Comparison of ENCODE assay signal across 1 cellular context in genomic region chr5:140174472-140175366, GRCh38.
TF ChIP-seq lines count a peak whose summit lies in the region.

TSS of gene CYSTM1 (plus strand) at chr5:140175188. CDS start at chr5:140194466, 19,278 bp downstream.

TF ChIP-seq in HepG2, 621 proteins besides CTCF, POLR2A, EP300 and RAD21 (continued from another document and continues in another):
- TF ChIP-seq GLMP (CRISPR knock-in tag; IDR thresholded peaks at IDR 0.05; ENCODE audit: borderline replicate concordance) (no peak), YEATS4 (CRISPR knock-in tag; IDR thresholded peaks at IDR 0.05; ENCODE audit: borderline replicate concordance) (no peak), ZFX (CRISPR knock-in tag; IDR thresholded peaks at IDR 0.05; ENCODE audit: low read depth) (peak; percentile 63; the same call in 1 of the 2 replicates), SRY (CRISPR knock-in tag; IDR thresholded peaks at IDR 0.05) (no peak; the same call in 1 of the 2 replicates), HOXA5 (CRISPR knock-in tag; IDR thresholded peaks at IDR 0.05) (no peak; the same call in 1 of the 2 replicates), NFYC (CRISPR knock-in tag; IDR thresholded peaks at IDR 0.05) (no peak), NCOR1 (IDR thresholded peaks at IDR 0.05; ENCODE audit: borderline replicate concordance, low read length) (no peak), MAFF (IDR thresholded peaks at IDR 0.05; ENCODE audit: low read depth, low read length) (no peak), ZNF180 (CRISPR knock-in tag; IDR thresholded peaks at IDR 0.05; ENCODE audit: borderline replicate concordance, low read depth) (no peak), SMAD3 (CRISPR knock-in tag; IDR thresholded peaks at IDR 0.05) (no peak), AGO1 (IDR thresholded peaks at IDR 0.05; ENCODE audit: low read depth, low read length, poor library complexity, severe bottlenecking) (peak; percentile 77), FOSL2 (CRISPR knock-in tag; IDR thresholded peaks at IDR 0.05) (peak; percentile 63), ATAD3A (CRISPR knock-in tag; IDR thresholded peaks at IDR 0.05) (no peak), ZBTB46 (CRISPR knock-in tag; IDR thresholded peaks at IDR 0.05; ENCODE audit: borderline replicate concordance) (no peak), NONO (IDR thresholded peaks at IDR 0.05) (no peak), NONO (CRISPR knock-in tag; conservative IDR thresholded peaks at IDR 0.05) (no peak; the same call in 1 of the 2 replicates), ZNF251 (CRISPR knock-in tag; IDR thresholded peaks at IDR 0.05) (no peak), RARG (CRISPR knock-in tag; IDR thresholded peaks at IDR 0.05; ENCODE audit: low read depth) (no peak), NR2F6 (IDR thresholded peaks at IDR 0.05) (no peak), NR2F6 (CRISPR knock-in tag; IDR thresholded peaks at IDR 0.05) (peak; percentile 27; the same call in 1 of the 2 replicates), ZNF83 (CRISPR knock-in tag; IDR thresholded peaks at IDR 0.05; ENCODE audit: borderline replicate concordance) (no peak), ZNF546 (CRISPR knock-in tag; conservative IDR thresholded peaks at IDR 0.05) (no peak), TEAD2 (CRISPR knock-in tag; IDR thresholded peaks at IDR 0.05) (no peak), EHMT2 (IDR thresholded peaks at IDR 0.05; ENCODE audit: borderline replicate concordance, low read depth, low read length) (no peak), CBX5 (CRISPR knock-in tag; IDR thresholded peaks at IDR 0.05; ENCODE audit: borderline replicate concordance) (no peak), ZSCAN20 (CRISPR knock-in tag; IDR thresholded peaks at IDR 0.05; ENCODE audit: borderline replicate concordance) (no peak), NFIB (CRISPR knock-in tag; IDR thresholded peaks at IDR 0.05; ENCODE audit: borderline replicate concordance) (no peak), RFXAP (CRISPR knock-in tag; IDR thresholded peaks at IDR 0.05; ENCODE audit: borderline replicate concordance) (peak; percentile 34), ARID2 (CRISPR knock-in tag; IDR thresholded peaks at IDR 0.05; ENCODE audit: borderline replicate concordance) (no peak), ZNF607 (CRISPR knock-in tag; IDR thresholded peaks at IDR 0.05; ENCODE audit: borderline replicate concordance) (peak; percentile 73), ZNF567 (CRISPR knock-in tag; IDR thresholded peaks at IDR 0.05; ENCODE audit: borderline replicate concordance) (no peak), ZNF10 (CRISPR knock-in tag; IDR thresholded peaks at IDR 0.05; ENCODE audit: borderline replicate concordance, low read depth) (no peak), ZEB1 (IDR thresholded peaks at IDR 0.05; ENCODE audit: insufficient replicate concordance, low read depth) (peak; percentile 29), CHD4 (IDR thresholded peaks at IDR 0.05; ENCODE audit: borderline replicate concordance, low read length) (no peak), ZNF556 (CRISPR knock-in tag; IDR thresholded peaks at IDR 0.05; ENCODE audit: borderline replicate concordance) (no peak), IRF2 (CRISPR knock-in tag; IDR thresholded peaks at IDR 0.05) (no peak), ZBTB10 (CRISPR knock-in tag; IDR thresholded peaks at IDR 0.05; ENCODE audit: borderline replicate concordance) (peak; percentile 67; the same call in 1 of the 2 replicates), RFX3 (CRISPR knock-in tag; IDR thresholded peaks at IDR 0.05) (peak; percentile 87), SETDB1 (CRISPR knock-in tag; IDR thresholded peaks at IDR 0.05; ENCODE audit: borderline replicate concordance) (no peak)
- TF ChIP-seq, protein P1, sequence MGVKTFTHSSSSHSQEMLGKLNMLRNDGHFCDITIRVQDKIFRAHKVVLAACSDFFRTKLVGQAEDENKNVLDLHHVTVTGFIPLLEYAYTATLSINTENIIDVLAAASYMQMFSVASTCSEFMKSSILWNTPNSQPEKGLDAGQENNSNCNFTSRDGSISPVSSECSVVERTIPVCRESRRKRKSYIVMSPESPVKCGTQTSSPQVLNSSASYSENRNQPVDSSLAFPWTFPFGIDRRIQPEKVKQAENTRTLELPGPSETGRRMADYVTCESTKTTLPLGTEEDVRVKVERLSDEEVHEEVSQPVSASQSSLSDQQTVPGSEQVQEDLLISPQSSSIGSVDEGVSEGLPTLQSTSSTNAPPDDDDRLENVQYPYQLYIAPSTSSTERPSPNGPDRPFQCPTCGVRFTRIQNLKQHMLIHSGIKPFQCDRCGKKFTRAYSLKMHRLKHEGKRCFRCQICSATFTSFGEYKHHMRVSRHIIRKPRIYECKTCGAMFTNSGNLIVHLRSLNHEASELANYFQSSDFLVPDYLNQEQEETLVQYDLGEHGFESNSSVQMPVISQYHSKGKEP (CRISPR knock-in tag; IDR thresholded peaks at IDR 0.05): no peak
- TF ChIP-seq, protein P2, sequence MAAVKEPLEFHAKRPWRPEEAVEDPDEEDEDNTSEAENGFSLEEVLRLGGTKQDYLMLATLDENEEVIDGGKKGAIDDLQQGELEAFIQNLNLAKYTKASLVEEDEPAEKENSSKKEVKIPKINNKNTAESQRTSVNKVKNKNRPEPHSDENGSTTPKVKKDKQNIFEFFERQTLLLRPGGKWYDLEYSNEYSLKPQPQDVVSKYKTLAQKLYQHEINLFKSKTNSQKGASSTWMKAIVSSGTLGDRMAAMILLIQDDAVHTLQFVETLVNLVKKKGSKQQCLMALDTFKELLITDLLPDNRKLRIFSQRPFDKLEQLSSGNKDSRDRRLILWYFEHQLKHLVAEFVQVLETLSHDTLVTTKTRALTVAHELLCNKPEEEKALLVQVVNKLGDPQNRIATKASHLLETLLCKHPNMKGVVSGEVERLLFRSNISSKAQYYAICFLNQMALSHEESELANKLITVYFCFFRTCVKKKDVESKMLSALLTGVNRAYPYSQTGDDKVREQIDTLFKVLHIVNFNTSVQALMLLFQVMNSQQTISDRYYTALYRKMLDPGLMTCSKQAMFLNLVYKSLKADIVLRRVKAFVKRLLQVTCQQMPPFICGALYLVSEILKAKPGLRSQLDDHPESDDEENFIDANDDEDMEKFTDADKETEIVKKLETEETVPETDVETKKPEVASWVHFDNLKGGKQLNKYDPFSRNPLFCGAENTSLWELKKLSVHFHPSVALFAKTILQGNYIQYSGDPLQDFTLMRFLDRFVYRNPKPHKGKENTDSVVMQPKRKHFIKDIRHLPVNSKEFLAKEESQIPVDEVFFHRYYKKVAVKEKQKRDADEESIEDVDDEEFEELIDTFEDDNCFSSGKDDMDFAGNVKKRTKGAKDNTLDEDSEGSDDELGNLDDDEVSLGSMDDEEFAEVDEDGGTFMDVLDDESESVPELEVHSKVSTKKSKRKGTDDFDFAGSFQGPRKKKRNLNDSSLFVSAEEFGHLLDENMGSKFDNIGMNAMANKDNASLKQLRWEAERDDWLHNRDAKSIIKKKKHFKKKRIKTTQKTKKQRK (IDR thresholded peaks at IDR 0.05; ENCODE audit: low read length): no peak
- TF ChIP-seq, protein P3, sequence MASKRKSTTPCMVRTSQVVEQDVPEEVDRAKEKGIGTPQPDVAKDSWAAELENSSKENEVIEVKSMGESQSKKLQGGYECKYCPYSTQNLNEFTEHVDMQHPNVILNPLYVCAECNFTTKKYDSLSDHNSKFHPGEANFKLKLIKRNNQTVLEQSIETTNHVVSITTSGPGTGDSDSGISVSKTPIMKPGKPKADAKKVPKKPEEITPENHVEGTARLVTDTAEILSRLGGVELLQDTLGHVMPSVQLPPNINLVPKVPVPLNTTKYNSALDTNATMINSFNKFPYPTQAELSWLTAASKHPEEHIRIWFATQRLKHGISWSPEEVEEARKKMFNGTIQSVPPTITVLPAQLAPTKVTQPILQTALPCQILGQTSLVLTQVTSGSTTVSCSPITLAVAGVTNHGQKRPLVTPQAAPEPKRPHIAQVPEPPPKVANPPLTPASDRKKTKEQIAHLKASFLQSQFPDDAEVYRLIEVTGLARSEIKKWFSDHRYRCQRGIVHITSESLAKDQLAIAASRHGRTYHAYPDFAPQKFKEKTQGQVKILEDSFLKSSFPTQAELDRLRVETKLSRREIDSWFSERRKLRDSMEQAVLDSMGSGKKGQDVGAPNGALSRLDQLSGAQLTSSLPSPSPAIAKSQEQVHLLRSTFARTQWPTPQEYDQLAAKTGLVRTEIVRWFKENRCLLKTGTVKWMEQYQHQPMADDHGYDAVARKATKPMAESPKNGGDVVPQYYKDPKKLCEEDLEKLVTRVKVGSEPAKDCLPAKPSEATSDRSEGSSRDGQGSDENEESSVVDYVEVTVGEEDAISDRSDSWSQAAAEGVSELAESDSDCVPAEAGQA (IDR thresholded peaks at IDR 0.05; ENCODE audit: low read depth): peak; percentile 94
- TF ChIP-seq, protein P3 (CRISPR knock-in tag; IDR thresholded peaks at IDR 0.05; ENCODE audit: borderline replicate concordance): no peak
- TF ChIP-seq, protein P4, sequence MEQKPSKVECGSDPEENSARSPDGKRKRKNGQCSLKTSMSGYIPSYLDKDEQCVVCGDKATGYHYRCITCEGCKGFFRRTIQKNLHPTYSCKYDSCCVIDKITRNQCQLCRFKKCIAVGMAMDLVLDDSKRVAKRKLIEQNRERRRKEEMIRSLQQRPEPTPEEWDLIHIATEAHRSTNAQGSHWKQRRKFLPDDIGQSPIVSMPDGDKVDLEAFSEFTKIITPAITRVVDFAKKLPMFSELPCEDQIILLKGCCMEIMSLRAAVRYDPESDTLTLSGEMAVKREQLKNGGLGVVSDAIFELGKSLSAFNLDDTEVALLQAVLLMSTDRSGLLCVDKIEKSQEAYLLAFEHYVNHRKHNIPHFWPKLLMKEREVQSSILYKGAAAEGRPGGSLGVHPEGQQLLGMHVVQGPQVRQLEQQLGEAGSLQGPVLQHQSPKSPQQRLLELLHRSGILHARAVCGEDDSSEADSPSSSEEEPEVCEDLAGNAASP (CRISPR knock-in tag; IDR thresholded peaks at IDR 0.05; ENCODE audit: borderline replicate concordance): no peak; the same call in 1 of the 2 replicates
- TF ChIP-seq, protein P5, sequence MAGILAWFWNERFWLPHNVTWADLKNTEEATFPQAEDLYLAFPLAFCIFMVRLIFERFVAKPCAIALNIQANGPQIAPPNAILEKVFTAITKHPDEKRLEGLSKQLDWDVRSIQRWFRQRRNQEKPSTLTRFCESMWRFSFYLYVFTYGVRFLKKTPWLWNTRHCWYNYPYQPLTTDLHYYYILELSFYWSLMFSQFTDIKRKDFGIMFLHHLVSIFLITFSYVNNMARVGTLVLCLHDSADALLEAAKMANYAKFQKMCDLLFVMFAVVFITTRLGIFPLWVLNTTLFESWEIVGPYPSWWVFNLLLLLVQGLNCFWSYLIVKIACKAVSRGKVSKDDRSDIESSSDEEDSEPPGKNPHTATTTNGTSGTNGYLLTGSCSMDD (CRISPR knock-in tag; IDR thresholded peaks at IDR 0.05): no peak
